In the genomic region with DNA sequence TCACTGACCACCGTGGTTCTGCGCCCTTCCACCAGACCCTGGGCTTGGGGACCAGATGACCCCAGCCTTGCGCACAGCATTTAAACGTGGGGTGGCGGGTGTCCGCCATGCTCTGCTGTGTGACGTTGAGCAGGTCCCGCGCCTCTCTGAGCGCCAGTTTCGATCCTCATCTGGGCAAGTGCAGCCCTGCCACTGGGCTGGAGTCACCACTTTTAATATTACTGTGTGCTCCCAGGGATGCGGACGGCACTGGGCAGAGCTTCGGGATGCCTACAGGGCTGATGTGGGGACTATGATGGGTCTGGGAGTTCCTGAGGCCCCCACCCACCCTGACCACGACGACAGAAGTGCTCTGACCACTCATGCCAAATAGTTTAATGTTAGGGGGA, we compare ENCODE assay signal across 7 cellular contexts. TPM values are rescaled to one million over a fixed set of nuclear protein-coding genes. Genes with fewer than 3 reads are reported as not detected.
DNase-seq lines count a peak whose midpoint lies in the region; FAIRE-seq and TF ChIP-seq lines count a peak whose summit lies in the region.
"Had no signal": no experiment of that assay in that cellular context is flagged by ENCODE, and none has a peak within 500 bp of the region (broad histone marks: within the 10 kb centered on the region; RNA-seq: fewer than 3 reads in every experiment).

No MANE protein-coding gene starts in this region.

- no peaks in the 10 kb centered on the region for H3K27me3 ChIP-seq in thyroid gland

- no peaks in the 10 kb centered on the region for H3K27me3 Mint-ChIP-seq in activated CD4-positive, alpha-beta T cell treated with anti-CD3 and anti-CD28 coated beads, Interleukin-2, amount 10 ng/mL, durations not matched to agents 7 days and 5 days
- peaks cover 5% of the 10 kb centered on the region for H3K27me3 Mint-ChIP-seq in glutamatergic neuron (ENCODE audit: unreplicated experiment)

- CTCF ChIA-PET in activated CD4-positive, alpha-beta T cell treated with anti-CD3 and anti-CD28 coated beads, Interleukin-2, amount 10 ng/mL, durations not matched to agents 7 days and 5 days (lab: Charles Lee) = interaction anchor here (1.1 to 9.6 kb wide), 11 partner anchors 9 to 70 kb away, joined by 3 to 114 read pairs (median 6); a partner anchor contains a TSS

- H3K4me1 Mint-ChIP-seq in activated CD4-positive, alpha-beta T cell treated with anti-CD3 and anti-CD28 coated beads, Interleukin-2, amount 10 ng/mL, durations not matched to agents 7 days and 5 days = peaks cover 18% of the 10 kb centered on the region
- peaks cover 2% of the 10 kb centered on the region for H3K4me1 Mint-ChIP-seq in glutamatergic neuron (ENCODE audit: low read depth, unreplicated experiment)

- POLR2A ChIA-PET in activated CD4-positive, alpha-beta T cell treated with anti-CD3 and anti-CD28 coated beads, Interleukin-2, amount 10 ng/mL, durations not matched to agents 7 days and 5 days (lab: Charles Lee) = no interaction called here

- H3K9me3 Mint-ChIP-seq in activated CD4-positive, alpha-beta T cell treated with anti-CD3 and anti-CD28 coated beads, Interleukin-2, amount 10 ng/mL, durations not matched to agents 7 days and 5 days = no peaks in the 10 kb centered on the region
- H3K9me3 Mint-ChIP-seq in glutamatergic neuron (ENCODE audit: unreplicated experiment) = peaks cover 4% of the 10 kb centered on the region

- WGBS in thyroid gland, 2 donors = 64 to 69% methylated on average over 16 of the region's 16 CpGs

- peaks cover 5 to 28% of the 10 kb centered on the region in 2 donors for H3K4me1 ChIP-seq in thyroid gland

- peak overlapping the region; percentile 86 for H3K27ac Mint-ChIP-seq in activated CD4-positive, alpha-beta T cell treated with anti-CD3 and anti-CD28 coated beads, Interleukin-2, amount 10 ng/mL, durations not matched to agents 7 days and 5 days
- peak overlapping the region; percentile 74 for H3K27ac Mint-ChIP-seq in glutamatergic neuron (ENCODE audit: unreplicated experiment)

- H3K27ac ChIP-seq in thyroid gland = peak overlapping the region; percentile 46 to 83 (median 54)

- H3K9me3 ChIP-seq in thyroid gland = no peaks in the 10 kb centered on the region

- no peak for FAIRE-seq in GM19239 (lab: Jason Lieb, UNC)

- no peak for DNase-seq in activated CD4-positive, alpha-beta T cell treated with anti-CD3 and anti-CD28 coated beads, Interleukin-2, amount 10 ng/mL, durations not matched to agents 7 days and 5 days
- DNase-seq in activated CD4-positive, alpha-beta T cell treated with anti-CD3 and anti-CD28 coated beads, Interleukin-2, amount 50 U/mL, for 1 hour = no peak
- DNase-seq in glutamatergic neuron (no peak), thyroid gland (no peak), GM19239 (ENCODE audit: insufficient read length, low spot score) (no peak), NCI-H82 (lab: John Stamatoyannopoulos, UW) (no peak)

- H3K4me3 Mint-ChIP-seq in activated CD4-positive, alpha-beta T cell treated with anti-CD3 and anti-CD28 coated beads, Interleukin-2, amount 10 ng/mL, durations not matched to agents 7 days and 5 days = peak overlapping the region; percentile 84
- peak overlapping the region; percentile 88 for H3K4me3 Mint-ChIP-seq in glutamatergic neuron (ENCODE audit: unreplicated experiment)

- no peaks in the 10 kb centered on the region for H3K36me3 ChIP-seq in thyroid gland

- no peak for TF ChIP-seq POLR2A in thyroid gland (IDR thresholded peaks at IDR 0.05)

- peak overlapping the region in 2 of 3 donors; percentile 16 to 45 for H3K4me3 ChIP-seq in thyroid gland (replicated peaks in 1 of 3)

- TF ChIP-seq CTCF in glutamatergic neuron (IDR thresholded peaks at IDR 0.05; ENCODE audit: partially characterized antibody, unreplicated experiment) (peak; percentile 47), thyroid gland (IDR thresholded peaks at IDR 0.05) (no peak)

- H3K36me3 Mint-ChIP-seq in activated CD4-positive, alpha-beta T cell treated with anti-CD3 and anti-CD28 coated beads, Interleukin-2, amount 10 ng/mL, durations not matched to agents 7 days and 5 days (ENCODE audit: low read depth) = no peaks in the 10 kb centered on the region
- H3K36me3 Mint-ChIP-seq in glutamatergic neuron (ENCODE audit: unreplicated experiment) = no peaks in the 10 kb centered on the region

- intact Hi-C loops in thyroid gland (cut with DNase I) = loop anchor here (10.0 kb wide), 1 partner anchor 174 kb away; no protein-coding TSS in a partner anchor

RNA-seq across cellular contexts. Expression of a gene that starts 1.2 kb away (rescaled TPM):
- total RNA-seq in activated CD4-positive, alpha-beta T cell treated with anti-CD3 and anti-CD28 coated beads, Interleukin-2, amount 10 ng/mL, durations not matched to agents 7 days and 5 days = 1 to 10 TPM; 7.3 to 8.8 TPM
- 5.8 TPM for total RNA-seq in glutamatergic neuron (ENCODE audit: unreplicated experiment)
- 10 to 100 TPM; 16.7 to 67.7 (median 51.1) TPM for total RNA-seq in thyroid gland

RNA-seq across cellular contexts. Expression of a gene that starts 8.6 kb away (rescaled TPM):
- not detected for total RNA-seq in activated CD4-positive, alpha-beta T cell treated with anti-CD3 and anti-CD28 coated beads, Interleukin-2, amount 10 ng/mL, durations not matched to agents 7 days and 5 days
- total RNA-seq in glutamatergic neuron (ENCODE audit: unreplicated experiment) = not detected
- not detected for total RNA-seq in thyroid gland
- total RNA-seq: SK-MEL-5 had no signal

RNA-seq across cellular contexts. Expression of a gene that starts 19.6 kb away (rescaled TPM):
- total RNA-seq in activated CD4-positive, alpha-beta T cell treated with anti-CD3 and anti-CD28 coated beads, Interleukin-2, amount 10 ng/mL, durations not matched to agents 7 days and 5 days = under 1 TPM; 0.44 to 0.47 TPM
- total RNA-seq in glutamatergic neuron (ENCODE audit: unreplicated experiment) = not detected
- not detected for total RNA-seq in thyroid gland
- total RNA-seq: SK-MEL-5 had no signal

RNA-seq across cellular contexts. Expression of a gene that starts 24.2 kb away (rescaled TPM):
- total RNA-seq in activated CD4-positive, alpha-beta T cell treated with anti-CD3 and anti-CD28 coated beads, Interleukin-2, amount 10 ng/mL, durations not matched to agents 7 days and 5 days = 100 to 1,000 TPM; 204 to 228 TPM
- total RNA-seq in glutamatergic neuron (ENCODE audit: unreplicated experiment) (216 TPM), thyroid gland (100 to 1,000 TPM; 323 to 401 (median 356) TPM)

RNA-seq across cellular contexts. Expression of a gene that starts 43.5 kb away (rescaled TPM):
- total RNA-seq in activated CD4-positive, alpha-beta T cell treated with anti-CD3 and anti-CD28 coated beads, Interleukin-2, amount 10 ng/mL, durations not matched to agents 7 days and 5 days = not detected
- total RNA-seq in glutamatergic neuron (ENCODE audit: unreplicated experiment) (not detected), thyroid gland (1 to 10 TPM in 1 of 4 donors, not detected in 3; 1.3 TPM)
